In the genomic region with DNA sequence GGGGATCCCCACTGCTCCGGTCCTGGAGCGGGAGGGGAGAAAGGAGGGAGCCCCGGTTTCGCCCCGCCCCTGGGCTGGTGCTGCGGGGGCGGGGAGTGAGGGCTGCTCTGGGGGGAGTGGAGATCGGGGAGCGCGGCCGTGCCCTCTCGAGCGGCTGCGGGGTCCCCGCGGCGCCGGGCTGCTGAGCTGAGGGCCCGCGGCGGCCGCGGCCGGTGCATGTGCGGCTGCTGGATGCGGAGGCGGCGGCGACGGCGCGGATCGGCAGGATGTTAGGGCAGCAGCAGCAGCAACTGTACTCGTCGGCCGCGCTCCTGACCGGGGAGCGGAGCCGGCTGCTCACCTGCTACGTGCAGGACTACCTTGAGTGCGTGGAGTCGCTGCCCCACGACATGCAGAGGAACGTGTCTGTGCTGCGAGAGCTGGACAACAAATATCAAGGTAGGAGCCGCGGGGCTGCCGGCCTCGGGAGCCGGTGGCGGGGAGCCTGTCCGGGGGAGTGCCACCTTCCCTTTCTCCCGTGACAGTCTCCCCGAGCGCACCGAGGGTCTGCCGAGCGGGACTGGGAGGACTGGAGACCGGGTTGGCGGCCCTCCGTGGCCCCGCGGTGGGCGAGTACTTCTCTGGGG, we compare ENCODE assay signal across 8 cellular contexts. TPM values are rescaled to one million over a fixed set of nuclear protein-coding genes. Genes with fewer than 3 reads are reported as not detected.
DNase-seq lines count a peak whose midpoint lies in the region; ATAC-seq and TF ChIP-seq lines count a peak whose summit lies in the region.

A gene with protein sequence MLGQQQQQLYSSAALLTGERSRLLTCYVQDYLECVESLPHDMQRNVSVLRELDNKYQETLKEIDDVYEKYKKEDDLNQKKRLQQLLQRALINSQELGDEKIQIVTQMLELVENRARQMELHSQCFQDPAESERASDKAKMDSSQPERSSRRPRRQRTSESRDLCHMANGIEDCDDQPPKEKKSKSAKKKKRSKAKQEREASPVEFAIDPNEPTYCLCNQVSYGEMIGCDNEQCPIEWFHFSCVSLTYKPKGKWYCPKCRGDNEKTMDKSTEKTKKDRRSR (plus strand): TSS at position 129 of the 626 bp plus-strand sequence. CDS start 138 bp downstream, at position 267.

- peaks cover 11% of the 10 kb centered on the region; the same call in 1 of the 2 replicates for H3F3A ChIP-seq in GM23248 (ENCODE audit: insufficient read depth)

- peaks cover 39% of the 10 kb centered on the region for H3K4me1 Mint-ChIP-seq in activated naive CD4-positive, alpha-beta T cell treated with anti-CD3 and anti-CD28 coated beads, Interleukin-2, amount 10 ng/mL, durations not matched to agents 7 days and 5 days

- H3K4me2 ChIP-seq in GM23248 (ENCODE audit: unreplicated experiment): peak within 1 kb of the TSS; percentile 90

- no peaks in the 10 kb centered on the region for H3K9me2 ChIP-seq in GM23248 (ENCODE audit: insufficient read depth)

- ATAC-seq in lower lobe of right lung: peak; percentile 83 to 84

- H3K9me3 Mint-ChIP-seq in activated naive CD4-positive, alpha-beta T cell treated with anti-CD3 and anti-CD28 coated beads, Interleukin-2, amount 10 ng/mL, durations not matched to agents 7 days and 5 days: no peaks in the 10 kb centered on the region

- peak within 1 kb of the TSS; percentile 91 for H3K27ac ChIP-seq in GM23248
- H3K27ac ChIP-seq in lower lobe of right lung: peak within 1 kb of the TSS; percentile 98
- peak within 1 kb of the TSS; percentile 79 for H3K27ac ChIP-seq in subcutaneous abdominal adipose tissue (ENCODE audit: low read depth, low read length)

- H3K36me3 ChIP-seq in GM23248 (ENCODE audit: low read depth) (0 out of 2 replicates have a peak, but pooled peaks cover under 1% of the 10 kb centered on the region), lower lobe of right lung (no peaks in the 10 kb centered on the region), subcutaneous abdominal adipose tissue (ENCODE audit: control insufficient read depth in 5 of 5, insufficient read depth in 5 of 5, low read length in 5 of 5) (no peaks in the 10 kb centered on the region)

- peak within 1 kb of the TSS; percentile 96 for H3K27ac Mint-ChIP-seq in activated naive CD4-positive, alpha-beta T cell treated with anti-CD3 and anti-CD28 coated beads, Interleukin-2, amount 10 ng/mL, durations not matched to agents 7 days and 5 days

- no peaks in the 10 kb centered on the region for H4K20me1 ChIP-seq in GM23248 (ENCODE audit: insufficient read depth)

- DNase-seq in activated naive CD4-positive, alpha-beta T cell treated with anti-CD3 and anti-CD28 coated beads, Interleukin-2, amount 10 ng/mL, durations not matched to agents 7 days and 5 days: no peak
- DNase-seq in activated naive CD4-positive, alpha-beta T cell treated with anti-CD3 and anti-CD28 coated beads, Interleukin-2, amount 50 U/mL, for 16 hours: no peak
- DNase-seq in GM23248 (peak; percentile 87), KBM-7 (peak; percentile 64), SKM-1 (lab: John Stamatoyannopoulos, UW; ENCODE audit: unreplicated experiment) (peak; percentile 58), dedifferentiated amniotic fluid mesenchymal stem cell (ENCODE audit: extremely low spot score) (peak; percentile 52), lower lobe of right lung (no peak)

- CTCF ChIA-PET in activated naive CD4-positive, alpha-beta T cell treated with anti-CD3 and anti-CD28 coated beads, Interleukin-2, amount 10 ng/mL, durations not matched to agents 7 days and 5 days (lab: Charles Lee): no interaction called here

- 2% methylated on average over 22 to 44 of the region's 65 CpGs for WGBS in GM23248 (ENCODE audit: low coverage in 1 of 2, low lambda C conversion rate in 2 of 2, missing lambda C conversion rate in 2 of 2), 2 experiments

- H3K27me3 ChIP-seq in GM23248 (replicated peaks; ENCODE audit: insufficient read depth) (no peaks in the 10 kb centered on the region), lower lobe of right lung (ENCODE audit: low read depth) (no peaks in the 10 kb centered on the region), subcutaneous abdominal adipose tissue (ENCODE audit: control insufficient read depth in 5 of 5, insufficient read depth in 4 of 5, low read length in 5 of 5) (no peaks in the 10 kb centered on the region)

- peaks cover 4% of the 10 kb centered on the region for H3K27me3 Mint-ChIP-seq in activated naive CD4-positive, alpha-beta T cell treated with anti-CD3 and anti-CD28 coated beads, Interleukin-2, amount 10 ng/mL, durations not matched to agents 7 days and 5 days

- H3K4me3 Mint-ChIP-seq in activated naive CD4-positive, alpha-beta T cell treated with anti-CD3 and anti-CD28 coated beads, Interleukin-2, amount 10 ng/mL, durations not matched to agents 7 days and 5 days: peak within 1 kb of the TSS; percentile 93

- no peaks in the 10 kb centered on the region for H3K9me3 ChIP-seq in GM23248 (ENCODE audit: low read depth)
- no peaks in the 10 kb centered on the region for H3K9me3 ChIP-seq in lower lobe of right lung
- no peaks in the 10 kb centered on the region for H3K9me3 ChIP-seq in subcutaneous abdominal adipose tissue (ENCODE audit: control insufficient read depth in 5 of 5, low read length in 5 of 5)

- in situ Hi-C loops in GM23248 (cut with MboI) (no loop called here), KBM-7 (cut with MboI; ENCODE audit: low pct_unique_long_range_greater_than_20kb, low sequenced_read_pairs) (no loop called here)

- H3K4me3 ChIP-seq in GM23248: peak within 1 kb of the TSS; percentile 94
- H3K4me3 ChIP-seq in lower lobe of right lung: peak within 1 kb of the TSS; percentile 88
- peak within 1 kb of the TSS; percentile 84 to 99 (median 95) for H3K4me3 ChIP-seq in subcutaneous abdominal adipose tissue (ENCODE audit: low read depth in 1 of 5, low read length in 5 of 5)

- peaks cover 3% of the 10 kb centered on the region for H3K36me3 Mint-ChIP-seq in activated naive CD4-positive, alpha-beta T cell treated with anti-CD3 and anti-CD28 coated beads, Interleukin-2, amount 10 ng/mL, durations not matched to agents 7 days and 5 days

- H3K4me1 ChIP-seq in GM23248 (ENCODE audit: insufficient read depth) (peaks cover 27% of the 10 kb centered on the region), lower lobe of right lung (peaks cover 35% of the 10 kb centered on the region), subcutaneous abdominal adipose tissue (ENCODE audit: control insufficient read depth in 5 of 5, insufficient read depth in 5 of 5, low read length in 5 of 5) (peaks cover 2 to 31% (median 21%) of the 10 kb centered on the region in 5 donors)

- peak within 1 kb of the TSS; percentile 97 for H2AFZ ChIP-seq in GM23248

- TF ChIP-seq CTCF in lower lobe of right lung (IDR thresholded peaks at IDR 0.05): no peak

- H3K9ac ChIP-seq in GM23248 (peak within 1 kb of the TSS; percentile 90), subcutaneous abdominal adipose tissue (ENCODE audit: low read length in 5 of 5) (peak within 1 kb of the TSS; percentile 3 to 94 (median 91))

- peaks cover 75% of the 10 kb centered on the region for H3K79me2 ChIP-seq in GM23248 (ENCODE audit: insufficient read depth)

- intact Hi-C loops in lower lobe of right lung (cut with DNase I): no loop called here

RNA-seq across cellular contexts. Expression of the gene that starts here (rescaled TPM):
- total RNA-seq in GM23248 (2014; rRNA removed; shearing (Covaris generic)): 6.4 and 12.2 TPM in 2 replicates
- 20.5 and 22.8 TPM in 2 replicates for polyA plus RNA-seq in GM23248 (2016; fragmentation: Nextera tagmentation; extraction: Ambion mirVana)
- 9.5 TPM for total RNA-seq in lower lobe of right lung

Comparison
In these comparisons a context has a peak if more than half of its experiments do, and no peak if none do; other contexts are left out.
1. DNase-seq: peak in GM23248 (single experiment), KBM-7 (single experiment), SKM-1 (single experiment) and dedifferentiated amniotic fluid mesenchymal stem cell (single experiment); none in activated naive CD4-positive, alpha-beta T cell treated with anti-CD3 and anti-CD28 coated beads, Interleukin-2, amount 10 ng/mL, durations not matched to agents 7 days and 5 days (single experiment), activated naive CD4-positive, alpha-beta T cell treated with anti-CD3 and anti-CD28 coated beads, Interleukin-2, amount 50 U/mL, for 16 hours (single experiment) and lower lobe of right lung (single experiment).
2. Peak in every context shown above with its lines, with median percentiles within 50 percentile points of each other: H3K27ac ChIP-seq and H3K4me3 ChIP-seq.